In the genomic region with DNA sequence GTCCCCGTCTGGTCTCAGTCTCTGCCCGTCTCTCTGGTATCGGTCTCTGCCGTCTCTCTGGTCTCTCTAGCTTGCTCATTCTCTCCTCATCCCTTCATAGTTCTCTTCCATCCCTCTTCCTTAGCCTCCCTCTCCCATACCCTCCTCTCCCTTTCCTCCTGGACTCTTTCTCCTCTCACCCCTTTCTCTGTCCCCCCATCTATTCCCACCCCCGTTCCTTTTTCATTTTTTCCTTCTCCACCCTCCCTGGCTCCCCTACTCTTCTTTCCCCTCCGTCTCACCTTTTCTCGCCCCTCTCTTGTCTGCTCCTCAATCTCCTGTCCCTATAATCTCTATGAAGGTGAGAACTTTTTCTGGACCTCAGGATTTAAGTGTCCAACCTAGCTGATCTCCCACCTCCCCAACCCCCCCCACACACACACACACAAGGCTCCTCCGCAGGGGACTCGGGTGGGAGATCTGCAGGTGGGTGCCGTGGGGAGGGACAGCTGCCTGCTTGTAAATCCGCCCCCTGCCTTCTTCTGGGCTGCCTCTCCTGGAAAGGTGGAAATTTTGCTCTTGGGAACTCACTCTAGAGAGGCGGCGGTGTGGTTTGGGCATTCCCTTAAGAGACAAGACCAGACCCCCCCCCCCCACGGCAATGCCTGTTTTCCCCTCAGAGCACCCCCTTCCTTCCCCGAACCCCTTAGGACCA, we compare ENCODE assay signal across 10 cellular contexts. TPM values are rescaled to one million over a fixed set of nuclear protein-coding genes. Genes with fewer than 3 reads are reported as not detected.
DNase-seq lines count a peak whose midpoint lies in the region; ATAC-seq, FAIRE-seq and TF ChIP-seq lines count a peak whose summit lies in the region.
"Had no signal": no experiment of that assay in that cellular context is flagged by ENCODE, and none has a peak within 500 bp of the region (broad histone marks: within the 10 kb centered on the region; RNA-seq: fewer than 3 reads in every experiment).

No MANE protein-coding gene starts in this region.

- no peak overlapping the region for H3K23ac ChIP-seq in mesendoderm (ENCODE audit: low read length)

- no peak overlapping the region for H3K27ac Mint-ChIP-seq in activated naive CD4-positive, alpha-beta T cell treated with anti-CD3 and anti-CD28 coated beads, Interleukin-2, amount 10 ng/mL, durations not matched to agents 7 days and 5 days
- no peak overlapping the region for H3K27ac Mint-ChIP-seq in activated T-helper 17 cell treated with anti-CD3 and anti-CD28 coated beads, Interleukin-2, amount 50 U/mL, for 72 hours
- H3K27ac Mint-ChIP-seq: endodermal cell had no signal

- no peak for DNase-seq in activated naive CD4-positive, alpha-beta T cell treated with anti-CD3 and anti-CD28 coated beads, Interleukin-2, amount 10 ng/mL, durations not matched to agents 7 days and 5 days
- no peak for DNase-seq in activated naive CD4-positive, alpha-beta T cell treated with anti-CD3 and anti-CD28 coated beads, Interleukin-2, amount 50 U/mL, for 16 hours
- DNase-seq in mesendoderm (no peak), tibial artery (no peak), kidney (no peak), GOT3 (lab: John Stamatoyannopoulos, UW) (no peak)
- DNase-seq: NCI-H187 treated with DMSO at 0.1 percent for 48 hours had no signal

- intact Hi-C loops in tibial artery (cut with DNase I; ENCODE audit: low total_unique reads) (loop anchor here (5.0 to 10.0 kb wide), 3 partner anchors 72 to 955 kb away; a partner anchor contains a TSS), kidney (cut with DNase I) (no loop called here)

- no peak overlapping the region for H3K9ac ChIP-seq in mesendoderm (ENCODE audit: low read length)
- no peak overlapping the region for H3K9ac ChIP-seq in kidney (ENCODE audit: low read length in 2 of 2)

- H3K27me3 ChIP-seq in mesendoderm (ENCODE audit: insufficient read depth, low read length, poor library complexity) (peaks cover 15% of the 10 kb centered on the region), tibial artery (no peaks in the 10 kb centered on the region)

- no peaks in the 10 kb centered on the region for H3K36me3 Mint-ChIP-seq in activated naive CD4-positive, alpha-beta T cell treated with anti-CD3 and anti-CD28 coated beads, Interleukin-2, amount 10 ng/mL, durations not matched to agents 7 days and 5 days
- H3K36me3 Mint-ChIP-seq in activated T-helper 17 cell treated with anti-CD3 and anti-CD28 coated beads, Interleukin-2, amount 50 U/mL, for 72 hours (ENCODE audit: low read depth), result peaks cover 6% of the 10 kb centered on the region

- FAIRE-seq in kidney (lab: Jason Lieb, UNC), result no peak

- no peak overlapping the region for H2AK5ac ChIP-seq in mesendoderm (ENCODE audit: low read length)

- peak overlapping the region; percentile 7 for H3K56ac ChIP-seq in mesendoderm (ENCODE audit: low read length)

- no CpG with 5 or more reads among the region's 15 CpGs for WGBS in mesendoderm (ENCODE audit: extremely low coverage, insufficient coverage, low lambda C conversion rate)

- H3K4me1 Mint-ChIP-seq in activated naive CD4-positive, alpha-beta T cell treated with anti-CD3 and anti-CD28 coated beads, Interleukin-2, amount 10 ng/mL, durations not matched to agents 7 days and 5 days, result peaks cover 7% of the 10 kb centered on the region
- peaks cover 5% of the 10 kb centered on the region for H3K4me1 Mint-ChIP-seq in activated T-helper 17 cell treated with anti-CD3 and anti-CD28 coated beads, Interleukin-2, amount 50 U/mL, for 72 hours

- no peak overlapping the region for H3K4me2 ChIP-seq in mesendoderm (ENCODE audit: low read length)

- H3K27me3 Mint-ChIP-seq in activated naive CD4-positive, alpha-beta T cell treated with anti-CD3 and anti-CD28 coated beads, Interleukin-2, amount 10 ng/mL, durations not matched to agents 7 days and 5 days, result peaks cover 25% of the 10 kb centered on the region
- peaks cover 47% of the 10 kb centered on the region for H3K27me3 Mint-ChIP-seq in activated T-helper 17 cell treated with anti-CD3 and anti-CD28 coated beads, Interleukin-2, amount 50 U/mL, for 72 hours

- CTCF ChIA-PET in activated naive CD4-positive, alpha-beta T cell treated with anti-CD3 and anti-CD28 coated beads, Interleukin-2, amount 10 ng/mL, durations not matched to agents 7 days and 5 days (lab: Charles Lee), result interaction anchor here (1.1 kb wide), 1 partner anchor 14 kb away, joined by 3 read pairs; no protein-coding TSS in a partner anchor

- no peak overlapping the region for H4K8ac ChIP-seq in mesendoderm (ENCODE audit: low read depth, low read length)

- peak overlapping the region; percentile 55 for H3K4me3 Mint-ChIP-seq in activated naive CD4-positive, alpha-beta T cell treated with anti-CD3 and anti-CD28 coated beads, Interleukin-2, amount 10 ng/mL, durations not matched to agents 7 days and 5 days
- H3K4me3 Mint-ChIP-seq in activated T-helper 17 cell treated with anti-CD3 and anti-CD28 coated beads, Interleukin-2, amount 50 U/mL, for 72 hours, result peak overlapping the region; percentile 63
- H3K4me3 Mint-ChIP-seq: endodermal cell had no signal

- no peak overlapping the region for H2BK5ac ChIP-seq in mesendoderm (ENCODE audit: low read length)

- H3K36me3 ChIP-seq in mesendoderm (ENCODE audit: control insufficient read depth, insufficient read depth, low read length), result no peaks in the 10 kb centered on the region
- no peaks in the 10 kb centered on the region for H3K36me3 ChIP-seq in tibial artery
- no peaks in the 10 kb centered on the region for H3K36me3 ChIP-seq in kidney (ENCODE audit: control insufficient read depth in 1 of 2, insufficient read depth in 2 of 2, low read length in 2 of 2)

- H3K4me3 ChIP-seq in mesendoderm (ENCODE audit: low read length) (no peak overlapping the region), tibial artery (peak overlapping the region; percentile 55 to 75), kidney (ENCODE audit: low read length in 2 of 2) (peak overlapping the region in 1 of 2 donors; percentile 57)

- H3K9me3 Mint-ChIP-seq in activated naive CD4-positive, alpha-beta T cell treated with anti-CD3 and anti-CD28 coated beads, Interleukin-2, amount 10 ng/mL, durations not matched to agents 7 days and 5 days, result no peaks in the 10 kb centered on the region
- no peaks in the 10 kb centered on the region for H3K9me3 Mint-ChIP-seq in activated T-helper 17 cell treated with anti-CD3 and anti-CD28 coated beads, Interleukin-2, amount 50 U/mL, for 72 hours
- H3K9me3 Mint-ChIP-seq: endodermal cell had no signal

- H3K4ac ChIP-seq in mesendoderm (ENCODE audit: low read depth, low read length), result no peak overlapping the region

- no peak overlapping the region for H2BK120ac ChIP-seq in mesendoderm (ENCODE audit: low read depth, low read length)

- H3K18ac ChIP-seq in mesendoderm (ENCODE audit: low read length), result no peak overlapping the region

- H3K79me2 ChIP-seq in mesendoderm (ENCODE audit: control insufficient read depth, insufficient read depth, low read length), result no peaks in the 10 kb centered on the region

- no peak overlapping the region for H2BK15ac ChIP-seq in mesendoderm (replicated peaks; ENCODE audit: low read depth)

- H3K27ac ChIP-seq in mesendoderm (ENCODE audit: low read depth, low read length) (no peak overlapping the region), tibial artery (peak overlapping the region; percentile 11 to 25), kidney (ENCODE audit: low read depth in 2 of 2, low read length in 2 of 2) (no peak overlapping the region)

- no peaks in the 10 kb centered on the region for H3K79me1 ChIP-seq in mesendoderm (ENCODE audit: low read length)

- H4K5ac ChIP-seq in mesendoderm (ENCODE audit: low read length), result no peak overlapping the region

- H3K9me3 ChIP-seq in tibial artery, result no peaks in the 10 kb centered on the region
- no peaks in the 10 kb centered on the region for H3K9me3 ChIP-seq in kidney (ENCODE audit: control insufficient read depth in 1 of 2, low read length in 2 of 2)

- H3K4me1 ChIP-seq in mesendoderm (ENCODE audit: control insufficient read depth, low read depth, low read length) (peaks cover 4% of the 10 kb centered on the region), tibial artery (peaks cover 0 to 44% (median 22%) of the 10 kb centered on the region in 4 donors), kidney (ENCODE audit: control insufficient read depth in 1 of 2, insufficient read depth in 1 of 2, low read depth in 1 of 2, low read length in 2 of 2) (peaks cover 0 to 7% of the 10 kb centered on the region in 2 donors)

- no peak for ATAC-seq in activated T-helper 17 cell treated with anti-CD3 and anti-CD28 coated beads, Interleukin-2, amount 50 U/mL, for 72 hours (replicated peaks)
- ATAC-seq in HG03045 (IDR thresholded peaks at IDR 0.05; ENCODE audit: unreplicated experiment), result no peak

- no peak for TF ChIP-seq CTCF in tibial artery (IDR thresholded peaks at IDR 0.05)
- TF ChIP-seq CTCF in kidney (IDR thresholded peaks at IDR 0.05; ENCODE audit: borderline replicate concordance, extremely low read depth, insufficient read depth), result no peak

RNA-seq across cellular contexts. Expression of a gene that starts 1.0 kb away (rescaled TPM):
- not detected for total RNA-seq in activated T-helper 17 cell treated with anti-CD3 and anti-CD28 coated beads, Interleukin-2, amount 50 U/mL, for 72 hours
- 0.32 TPM for polyA plus RNA-seq in mesendoderm (2013, experiment 1 of 2)
- polyA plus RNA-seq in mesendoderm (2013, experiment 2 of 2), result 0.36 TPM
- 0.31 TPM for total RNA-seq in kidney
- polyA plus RNA-seq in kidney (ENCODE audit: insufficient read depth, low read depth, low replicate concordance), result 4.8 TPM

Comparison
In these comparisons a context has a peak if more than half of its experiments do, and no peak if none do; other contexts are left out.
1. H3K27ac ChIP-seq: peak in tibial artery (2 of 2); none in mesendoderm (single experiment) and kidney (0 of 2).